In the genomic region with DNA sequence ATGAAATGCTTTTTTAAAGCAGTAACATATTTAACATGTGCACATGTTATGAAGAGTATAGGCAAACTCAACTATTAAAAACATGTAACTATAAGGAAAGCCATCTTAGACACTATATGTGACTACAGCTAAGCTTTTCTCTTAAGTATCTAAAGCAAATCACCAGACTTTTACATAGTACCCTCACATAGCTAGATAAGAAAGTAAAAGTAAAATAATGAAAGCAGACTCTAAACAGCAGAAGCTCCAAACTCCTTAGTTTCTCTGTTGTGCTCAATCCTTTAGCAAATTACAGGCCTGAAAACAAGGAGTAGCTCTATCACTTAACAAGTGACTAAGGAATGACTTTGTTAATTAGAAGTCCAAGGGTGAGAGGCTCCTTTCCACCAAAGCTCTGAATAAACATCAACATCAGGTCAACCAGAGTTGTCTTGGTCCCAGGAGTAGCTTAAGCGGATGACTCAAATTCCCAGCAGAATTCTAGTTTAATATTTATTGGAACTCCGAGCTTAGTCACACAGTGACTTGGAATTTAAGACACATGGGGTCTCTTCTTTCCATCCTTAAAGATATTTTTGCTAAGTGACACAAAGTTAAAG, we compare ENCODE assay signal across 9 cellular contexts. TPM values are rescaled to one million over a fixed set of nuclear protein-coding genes. Genes with fewer than 3 reads are reported as not detected.
DNase-seq lines count a peak whose midpoint lies in the region; ATAC-seq and TF ChIP-seq lines count a peak whose summit lies in the region.
"Had no signal": no experiment of that assay in that cellular context is flagged by ENCODE, and none has a peak within 500 bp of the region (broad histone marks: within the 10 kb centered on the region; RNA-seq: fewer than 3 reads in every experiment).

No MANE protein-coding gene starts in this region.

- no peak overlapping the region for H2AFZ ChIP-seq in osteoblast (ENCODE audit: low read length)

- H3K4me1 ChIP-seq in osteoblast (ENCODE audit: insufficient read depth, low read length) = peaks cover 64% of the 10 kb centered on the region

- no peaks in the 10 kb centered on the region for H3K36me3 ChIP-seq in osteoblast (ENCODE audit: insufficient read depth, low read length)
- H3K36me3 ChIP-seq: cardiac muscle cell had no signal

- H3K27ac ChIP-seq in osteoblast (ENCODE audit: low read depth, low read length) = peak overlapping the region; percentile 63
- H3K27ac ChIP-seq: cardiac muscle cell had no signal

- ATAC-seq in HG03432 (IDR thresholded peaks at IDR 0.05; ENCODE audit: unreplicated experiment) (peak; percentile 44), HG03439 (IDR thresholded peaks at IDR 0.05; ENCODE audit: unreplicated experiment) (no peak), HG02588 (IDR thresholded peaks at IDR 0.05; ENCODE audit: unreplicated experiment) (no peak), HG02759 (IDR thresholded peaks at IDR 0.05; ENCODE audit: unreplicated experiment) (no peak)

- DNase-seq in GM03348 (ENCODE audit: low spot score) (peak; percentile 29), cardiac fibroblast (ENCODE audit: low read depth in 2 of 2) (peak; percentile 44 to 86), osteoblast (ENCODE audit: insufficient read length, low spot score, missing footprints) (no peak)
- DNase-seq in stimulated activated CD4-positive, alpha-beta T cell treated with anti-CD3 and anti-CD28 coated beads, Interleukin-12 subunit alpha, Interleukin-12 subunit beta, amount 100 ng/mL, for 4 hours = no peak

- H3K9me3 ChIP-seq in osteoblast (ENCODE audit: low read depth, low read length) = no peaks in the 10 kb centered on the region

- peaks cover 44% of the 10 kb centered on the region for H4K20me1 ChIP-seq in osteoblast (ENCODE audit: insufficient read depth, low read length)

- TF ChIP-seq CTCF in cardiac fibroblast (IDR thresholded peaks at IDR 0.05; ENCODE audit: low read depth, low read length) (no peak), osteoblast (IDR thresholded peaks at IDR 0.05; ENCODE audit: extremely low read depth, low read depth, low read length) (no peak)

- H3K4me3 ChIP-seq in cardiac fibroblast (replicated peaks in 1 of 2; ENCODE audit: low read depth in 2 of 2, low read length in 2 of 2) (peak overlapping the region in 1 of 2 donors; percentile 28), osteoblast (ENCODE audit: insufficient read depth, low read length) (peak overlapping the region; percentile 29)
- H3K4me3 ChIP-seq: cardiac muscle cell had no signal

- H3K79me2 ChIP-seq in osteoblast (ENCODE audit: insufficient read depth, low read length) = peaks cover 100% of the 10 kb centered on the region

- no peaks in the 10 kb centered on the region for H3K27me3 ChIP-seq in osteoblast (ENCODE audit: insufficient read depth, low read length)
- H3K27me3 ChIP-seq: cardiac muscle cell had no signal

- H3K4me2 ChIP-seq in osteoblast (ENCODE audit: insufficient read depth, low read length) = peak overlapping the region; percentile 89

RNA-seq across cellular contexts. Expression of a gene that starts 6.0 kb away (rescaled TPM):
- total RNA-seq in osteoblast = 32.1 and 32.6 TPM in 2 replicates

Comparison
In these comparisons a context has a peak if more than half of its experiments do, and no peak if none do; other contexts are left out.
1. DNase-seq: peak in GM03348 (single experiment) and cardiac fibroblast (2 of 2); none in osteoblast (single experiment) and stimulated activated CD4-positive, alpha-beta T cell treated with anti-CD3 and anti-CD28 coated beads, Interleukin-12 subunit alpha, Interleukin-12 subunit beta, amount 100 ng/mL, for 4 hours (single experiment).